In genomic region chr1:181479137-181479745, GRCh38 we compare ENCODE assay signal across 8 cellular contexts. TPM values are rescaled to one million over a fixed set of nuclear protein-coding genes. Genes with fewer than 3 reads are reported as not detected.
DNase-seq lines count a peak whose midpoint lies in the region; ATAC-seq and TF ChIP-seq lines count a peak whose summit lies in the region.

No MANE protein-coding gene starts in this region.

- H3K4me3 Mint-ChIP-seq in activated B cell treated with CpG ODN at 0.5 μM for 24 hours, result no peak overlapping the region

- TF ChIP-seq CTCF in C4-2B (conservative IDR thresholded peaks at IDR 0.05) (peak; percentile 85), activated B cell treated with CpG ODN at 0.5 μM for 24 hours (IDR thresholded peaks at IDR 0.05) (peak; percentile 35), neutrophil (IDR thresholded peaks at IDR 0.05) (peak; percentile 82)

- H3K27ac Mint-ChIP-seq in activated B cell treated with CpG ODN at 0.5 μM for 24 hours, result no peak overlapping the region

- intact Hi-C loops in activated B cell treated with CpG ODN at 0.5 μM for 24 hours (cut with micrococcal nuclease), result loop anchor here (1.0 kb wide), 4 partner anchors 197 to 917 kb away; no protein-coding TSS in a partner anchor

- POLR2A ChIA-PET in activated B cell treated with CpG ODN at 0.5 μM for 24 hours (lab: Charles Lee), result no interaction called here

- H3K27ac ChIP-seq in C4-2B, result no peak overlapping the region
- H3K27ac ChIP-seq in neutrophil, result no peak overlapping the region

- H3K36me3 ChIP-seq in neutrophil, result no peaks in the 10 kb centered on the region

- H3K4me1 Mint-ChIP-seq in activated B cell treated with CpG ODN at 0.5 μM for 24 hours, result peaks cover 16% of the 10 kb centered on the region

- peak; percentile 47 for ATAC-seq in GM18498 (IDR thresholded peaks at IDR 0.05; ENCODE audit: unreplicated experiment)
- peak; percentile 40 for ATAC-seq in HG03045 (IDR thresholded peaks at IDR 0.05; ENCODE audit: unreplicated experiment)
- peak; percentile 58 for ATAC-seq in activated B cell treated with CpG ODN at 0.5 μM for 24 hours (ENCODE audit: low read depth)

- H3K36me3 Mint-ChIP-seq in activated B cell treated with CpG ODN at 0.5 μM for 24 hours (ENCODE audit: low read depth), result no peaks in the 10 kb centered on the region

- H3K9me3 ChIP-seq in neutrophil, result no peaks in the 10 kb centered on the region

- peaks cover 19 to 26% of the 10 kb centered on the region in 2 experiments for H3K4me1 ChIP-seq in neutrophil (ENCODE audit: control insufficient read depth in 1 of 2, insufficient read depth in 1 of 2, low read depth in 1 of 2, low read length in 1 of 2)

- H3K27me3 ChIP-seq in neutrophil, result peaks cover 86% of the 10 kb centered on the region

- DNase-seq in NCI-H2107 (lab: John Stamatoyannopoulos, UW), result peak; percentile 80
- no peak for DNase-seq in activated B cell treated with CpG ODN at 0.5 μM for 24 hours
- peak; percentile 47 for DNase-seq in fibroblast of the conjunctiva (ENCODE audit: low read depth)
- DNase-seq in GF-D8 (lab: John Stamatoyannopoulos, UW), result no peak

- peaks cover 25% of the 10 kb centered on the region for H3K27me3 Mint-ChIP-seq in activated B cell treated with CpG ODN at 0.5 μM for 24 hours

- CTCF ChIA-PET in activated B cell treated with CpG ODN at 0.5 μM for 24 hours (lab: Charles Lee), result interaction anchor here (0.7 to 5.8 kb wide), 16 partner anchors 9 to 918 kb away, joined by 3 to 56 read pairs (median 6); no protein-coding TSS in a partner anchor

- H3K9me3 Mint-ChIP-seq in activated B cell treated with CpG ODN at 0.5 μM for 24 hours, result no peaks in the 10 kb centered on the region

- H3K4me3 ChIP-seq in neutrophil (ENCODE audit: low read depth in 1 of 2, low read length in 1 of 2), result no peak overlapping the region

RNA-seq across cellular contexts. Expression of gene CACNA1E, which starts 4.1 kb away (rescaled TPM):
- 0.37 and 0.91 TPM in 2 replicates for total RNA-seq in activated B cell treated with CpG ODN at 0.5 μM for 24 hours

Comparison
In these comparisons a context has a peak if more than half of its experiments do, and no peak if none do; other contexts are left out.
1. CTCF ChIP-seq: peak in every context shown above with its lines; median percentile 85 in C4-2B; 82 in neutrophil; 35 in activated B cell treated with CpG ODN at 0.5 μM for 24 hours.
2. DNase-seq: peak in NCI-H2107 (single experiment) and fibroblast of the conjunctiva (single experiment); none in activated B cell treated with CpG ODN at 0.5 μM for 24 hours (single experiment) and GF-D8 (single experiment).
3. Peak in every context shown above with its lines, with median percentiles within 50 percentile points of each other: ATAC-seq.